ENCODE assay signal across 8 cellular contexts in genomic region chr19:54162241-54162805, GRCh38. TPM values are rescaled to one million over a fixed set of nuclear protein-coding genes. Genes with fewer than 3 reads are reported as not detected.
A peak's percentile ranks its signal among the peaks of the same experiment; 100 is the strongest.
DNase-seq lines count a peak whose midpoint lies in the region; ATAC-seq and TF ChIP-seq lines count a peak whose summit lies in the region.

No MANE protein-coding gene starts in this region.

- ATAC-seq in GM21529 (IDR thresholded peaks at IDR 0.05; ENCODE audit: unreplicated experiment) = no peak

- no peak for TF ChIP-seq POLR2A in transverse colon (IDR thresholded peaks at IDR 0.05)

- H3K4me1 ChIP-seq in transverse colon = peaks cover 35 to 66% (median 48%) of the 10 kb centered on the region in 4 donors

- TF ChIP-seq CTCF in AG04449 (IDR thresholded peaks at IDR 0.05; ENCODE audit: insufficient read depth, low read length, missing control alignments) (no peak), transverse colon (IDR thresholded peaks at IDR 0.05) (no peak)

- intact Hi-C loops in head of caudate nucleus (cut with DNase I) = no loop called here
- intact Hi-C loops in posterior cingulate gyrus (cut with DNase I) = no loop called here
- intact Hi-C loops in transverse colon (cut with DNase I; ENCODE audit: low total_unique reads) = no loop called here

- CTCF ChIA-PET in AG04449 (lab: Yijun Ruan, JAX) = interaction anchor here (1.4 kb wide), 1 partner anchor 12 kb away, joined by 3 read pairs; no protein-coding TSS in a partner anchor
- CTCF ChIA-PET in HEK293T (lab: Yijun Ruan, JAX) = no interaction called here

- peak overlapping the region; percentile 59 for H3K4me3 ChIP-seq in AG04449 (ENCODE audit: low read depth, low read length)
- H3K4me3 ChIP-seq in transverse colon = peak overlapping the region in 3 of 4 donors; percentile 15 to 56 (median 33)

- WGBS in transverse colon (ENCODE audit: low coverage in 1 of 2), 2 donors = 2% methylated on average over 21 of the region's 35 CpGs; no CpG with 5 or more reads in 1 of the 2 donors

- no peak for TF ChIP-seq EP300 in transverse colon (IDR thresholded peaks at IDR 0.05; ENCODE audit: low read depth)

- H3K27ac ChIP-seq in transverse colon = peak overlapping the region; percentile 85 to 96 (median 90)

- in situ Hi-C loops in SK-MEL-5 (cut with HindIII; ENCODE audit: low pct_unique_long_range_greater_than_20kb, low sequenced_read_pairs) = no loop called here
- in situ Hi-C loops in transverse colon (cut with MboI; ENCODE audit: low pct_ligation_motif_present in 1 of 4, low pct_unique_long_range_greater_than_20kb in 1 of 4, low sequenced_read_pairs in 3 of 4) = loop anchor here in 1 of 4 donors (10.0 kb wide), 1 partner anchor 72 kb away; no protein-coding TSS in a partner anchor

- peaks cover 0 to 7% (median 2%) of the 10 kb centered on the region in 4 donors for H3K36me3 ChIP-seq in transverse colon

- H3K9me3 ChIP-seq in transverse colon = no peaks in the 10 kb centered on the region

- POLR2A ChIA-PET in AG04449 (lab: Yijun Ruan, JAX) (no interaction called here), HEK293T (lab: Yijun Ruan, JAX) (no interaction called here)

- no peak for DNase-seq in AG04449 (ENCODE audit: low read depth, low spot score)
- DNase-seq in HEK293T (ENCODE audit: extremely low spot score) = peak; percentile 75
- peak; percentile 57 for DNase-seq in SK-MEL-5 (ENCODE audit: low read depth, low spot score)
- peak; percentile 60 to 81 (median 70) for DNase-seq in activated naive CD4-positive, alpha-beta T cell (lab: John Stamatoyannopoulos, UW)
- peak in 39 of 42 donors; percentile 22 to 73 (median 54) for DNase-seq in head of caudate nucleus
- DNase-seq in posterior cingulate gyrus = peak in 6 of 10 donors; percentile 24 to 91 (median 40)
- peak; percentile 95 for DNase-seq in transverse colon

- peaks cover 4% of the 10 kb centered on the region for H3K27me3 ChIP-seq in transverse colon

TF ChIP-seq in HEK293T, 16 proteins besides CTCF, POLR2A, EP300 and RAD21:
- TF ChIP-seq SP1 (IDR thresholded peaks at IDR 0.05) (no peak; the same call in 1 of the 2 replicates), FOXK2 (IDR thresholded peaks at IDR 0.05) (no peak), CTBP1 (IDR thresholded peaks at IDR 0.05; ENCODE audit: borderline replicate concordance) (no peak), LEF1 (IDR thresholded peaks at IDR 0.05; ENCODE audit: borderline replicate concordance) (no peak), NFRKB (IDR thresholded peaks at IDR 0.05) (no peak), FOXA1 (IDR thresholded peaks at IDR 0.05) (no peak), ARNT (IDR thresholded peaks at IDR 0.05) (no peak), L3MBTL2 (conservative IDR thresholded peaks at IDR 0.05) (no peak), BHLHE40 (IDR thresholded peaks at IDR 0.05; ENCODE audit: borderline replicate concordance) (no peak), HDGF (IDR thresholded peaks at IDR 0.05; ENCODE audit: borderline replicate concordance) (no peak), ZNF384 (IDR thresholded peaks at IDR 0.05) (no peak), SUZ12 (IDR thresholded peaks at IDR 0.05) (no peak), TARDBP (IDR thresholded peaks at IDR 0.05) (no peak), FOXM1 (IDR thresholded peaks at IDR 0.05; ENCODE audit: borderline replicate concordance) (no peak), ELF4 (IDR thresholded peaks at IDR 0.05) (no peak)
- TF ChIP-seq, protein P1, sequence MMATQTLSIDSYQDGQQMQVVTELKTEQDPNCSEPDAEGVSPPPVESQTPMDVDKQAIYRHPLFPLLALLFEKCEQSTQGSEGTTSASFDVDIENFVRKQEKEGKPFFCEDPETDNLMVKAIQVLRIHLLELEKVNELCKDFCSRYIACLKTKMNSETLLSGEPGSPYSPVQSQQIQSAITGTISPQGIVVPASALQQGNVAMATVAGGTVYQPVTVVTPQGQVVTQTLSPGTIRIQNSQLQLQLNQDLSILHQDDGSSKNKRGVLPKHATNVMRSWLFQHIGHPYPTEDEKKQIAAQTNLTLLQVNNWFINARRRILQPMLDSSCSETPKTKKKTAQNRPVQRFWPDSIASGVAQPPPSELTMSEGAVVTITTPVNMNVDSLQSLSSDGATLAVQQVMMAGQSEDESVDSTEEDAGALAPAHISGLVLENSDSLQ (IDR thresholded peaks at IDR 0.05) = no peak

RNA-seq across cellular contexts. Expression of gene LENG1, which starts 2.8 kb away (rescaled TPM):
- total RNA-seq in SK-MEL-5 (2014; rRNA removed; shearing (Covaris generic)) = 10.6 and 10.8 TPM in 2 replicates
- polyA plus RNA-seq in SK-MEL-5 (2015; cell fraction: cytosol; rRNA removed) = 4.2 and 7.7 TPM in 2 replicates
- 2.0 and 2.1 TPM in 2 replicates for polyA plus RNA-seq in SK-MEL-5 (2015; cell fraction: nucleus; rRNA removed)
- total RNA-seq in transverse colon = 10 to 100 TPM in 1 of 4 donors, 1 to 10 TPM in 3; 3.4 to 11.1 (median 5.8) TPM

RNA-seq across cellular contexts. Expression of gene TMC4, which starts 10.6 kb away (rescaled TPM):
- not detected in 2 replicates for total RNA-seq in SK-MEL-5 (2014; rRNA removed; shearing (Covaris generic))
- polyA plus RNA-seq in SK-MEL-5 (2015; cell fraction: cytosol; rRNA removed) = 1.0 and 1.2 TPM in 2 replicates
- polyA plus RNA-seq in SK-MEL-5 (2015; cell fraction: nucleus; rRNA removed) = 1.1 TPM in 1 of 2 replicates, not detected in the other
- 100 to 1,000 TPM in 3 of 4 donors, 10 to 100 TPM in 1; 91.5 to 386 (median 180) TPM for total RNA-seq in transverse colon

RNA-seq across cellular contexts. Expression of gene CNOT3, which starts 24.8 kb away (rescaled TPM):
- 5.4 and 7.7 TPM in 2 replicates for total RNA-seq in SK-MEL-5 (2014; rRNA removed; shearing (Covaris generic))
- 33.3 and 34.2 TPM in 2 replicates for polyA plus RNA-seq in SK-MEL-5 (2015; cell fraction: cytosol; rRNA removed)
- polyA plus RNA-seq in SK-MEL-5 (2015; cell fraction: nucleus; rRNA removed) = 24.5 and 40.0 TPM in 2 replicates
- total RNA-seq in transverse colon = 10 to 100 TPM; 28.1 to 85.7 (median 32.1) TPM

RNA-seq across cellular contexts. Expression of gene MBOAT7, which starts 27.1 kb away (rescaled TPM):
- 32.8 and 33.6 TPM in 2 replicates for total RNA-seq in SK-MEL-5 (2014; rRNA removed; shearing (Covaris generic))
- polyA plus RNA-seq in SK-MEL-5 (2015; cell fraction: cytosol; rRNA removed) = 95.9 and 138 TPM in 2 replicates
- polyA plus RNA-seq in SK-MEL-5 (2015; cell fraction: nucleus; rRNA removed) = 43.8 and 59.3 TPM in 2 replicates
- total RNA-seq in transverse colon = 100 to 1,000 TPM; 180 to 249 (median 218) TPM

RNA-seq across cellular contexts. Expression of gene TSEN34, which starts 28.8 kb away (rescaled TPM):
- 46.1 and 49.0 TPM in 2 replicates for total RNA-seq in SK-MEL-5 (2014; rRNA removed; shearing (Covaris generic))
- polyA plus RNA-seq in SK-MEL-5 (2015; cell fraction: cytosol; rRNA removed) = 77.5 and 89.8 TPM in 2 replicates
- polyA plus RNA-seq in SK-MEL-5 (2015; cell fraction: nucleus; rRNA removed) = 13.8 and 24.9 TPM in 2 replicates
- total RNA-seq in transverse colon = 100 to 1,000 TPM in 1 of 4 donors, 10 to 100 TPM in 3; 62.0 to 138 (median 65.9) TPM

Comparison
In these comparisons a context has a peak if more than half of its experiments do, and no peak if none do; other contexts are left out.
1. RNA of gene TMC4, which starts 10.6 kb away (total RNA-seq): 91.5 to 386 TPM in transverse colon; not detected in SK-MEL-5; every median in the first group is over 10 times any median in the second.